In genomic region chr19:47626238-47626637, GRCh38 we compare ENCODE assay signal across 2 cellular contexts.
TF ChIP-seq lines count a peak whose summit lies in the region.

No MANE protein-coding gene starts in this region.

TF ChIP-seq in GM23338, 12 proteins besides CTCF, POLR2A, EP300 and RAD21:
- TF ChIP-seq REST (IDR thresholded peaks at IDR 0.05; ENCODE audit: unreplicated experiment) (no peak), STAT1 (IDR thresholded peaks at IDR 0.05; ENCODE audit: unreplicated experiment) (no peak), CREB1 (CRISPR knock-in tag; IDR thresholded peaks at IDR 0.05; ENCODE audit: low read depth) (no peak), ZNF114 (CRISPR knock-in tag; IDR thresholded peaks at IDR 0.05) (no peak), NANOG (IDR thresholded peaks at IDR 0.05; ENCODE audit: borderline replicate concordance) (no peak), EZH2phosphoT487 (IDR thresholded peaks at IDR 0.05; ENCODE audit: unreplicated experiment) (no peak), EZH2 (IDR thresholded peaks at IDR 0.05; ENCODE audit: low read depth, unreplicated experiment) (no peak)
- TF ChIP-seq, protein P1, sequence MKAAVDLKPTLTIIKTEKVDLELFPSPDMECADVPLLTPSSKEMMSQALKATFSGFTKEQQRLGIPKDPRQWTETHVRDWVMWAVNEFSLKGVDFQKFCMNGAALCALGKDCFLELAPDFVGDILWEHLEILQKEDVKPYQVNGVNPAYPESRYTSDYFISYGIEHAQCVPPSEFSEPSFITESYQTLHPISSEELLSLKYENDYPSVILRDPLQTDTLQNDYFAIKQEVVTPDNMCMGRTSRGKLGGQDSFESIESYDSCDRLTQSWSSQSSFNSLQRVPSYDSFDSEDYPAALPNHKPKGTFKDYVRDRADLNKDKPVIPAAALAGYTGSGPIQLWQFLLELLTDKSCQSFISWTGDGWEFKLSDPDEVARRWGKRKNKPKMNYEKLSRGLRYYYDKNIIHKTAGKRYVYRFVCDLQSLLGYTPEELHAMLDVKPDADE (IDR thresholded peaks at IDR 0.05): no peak
- TF ChIP-seq, protein P2, sequence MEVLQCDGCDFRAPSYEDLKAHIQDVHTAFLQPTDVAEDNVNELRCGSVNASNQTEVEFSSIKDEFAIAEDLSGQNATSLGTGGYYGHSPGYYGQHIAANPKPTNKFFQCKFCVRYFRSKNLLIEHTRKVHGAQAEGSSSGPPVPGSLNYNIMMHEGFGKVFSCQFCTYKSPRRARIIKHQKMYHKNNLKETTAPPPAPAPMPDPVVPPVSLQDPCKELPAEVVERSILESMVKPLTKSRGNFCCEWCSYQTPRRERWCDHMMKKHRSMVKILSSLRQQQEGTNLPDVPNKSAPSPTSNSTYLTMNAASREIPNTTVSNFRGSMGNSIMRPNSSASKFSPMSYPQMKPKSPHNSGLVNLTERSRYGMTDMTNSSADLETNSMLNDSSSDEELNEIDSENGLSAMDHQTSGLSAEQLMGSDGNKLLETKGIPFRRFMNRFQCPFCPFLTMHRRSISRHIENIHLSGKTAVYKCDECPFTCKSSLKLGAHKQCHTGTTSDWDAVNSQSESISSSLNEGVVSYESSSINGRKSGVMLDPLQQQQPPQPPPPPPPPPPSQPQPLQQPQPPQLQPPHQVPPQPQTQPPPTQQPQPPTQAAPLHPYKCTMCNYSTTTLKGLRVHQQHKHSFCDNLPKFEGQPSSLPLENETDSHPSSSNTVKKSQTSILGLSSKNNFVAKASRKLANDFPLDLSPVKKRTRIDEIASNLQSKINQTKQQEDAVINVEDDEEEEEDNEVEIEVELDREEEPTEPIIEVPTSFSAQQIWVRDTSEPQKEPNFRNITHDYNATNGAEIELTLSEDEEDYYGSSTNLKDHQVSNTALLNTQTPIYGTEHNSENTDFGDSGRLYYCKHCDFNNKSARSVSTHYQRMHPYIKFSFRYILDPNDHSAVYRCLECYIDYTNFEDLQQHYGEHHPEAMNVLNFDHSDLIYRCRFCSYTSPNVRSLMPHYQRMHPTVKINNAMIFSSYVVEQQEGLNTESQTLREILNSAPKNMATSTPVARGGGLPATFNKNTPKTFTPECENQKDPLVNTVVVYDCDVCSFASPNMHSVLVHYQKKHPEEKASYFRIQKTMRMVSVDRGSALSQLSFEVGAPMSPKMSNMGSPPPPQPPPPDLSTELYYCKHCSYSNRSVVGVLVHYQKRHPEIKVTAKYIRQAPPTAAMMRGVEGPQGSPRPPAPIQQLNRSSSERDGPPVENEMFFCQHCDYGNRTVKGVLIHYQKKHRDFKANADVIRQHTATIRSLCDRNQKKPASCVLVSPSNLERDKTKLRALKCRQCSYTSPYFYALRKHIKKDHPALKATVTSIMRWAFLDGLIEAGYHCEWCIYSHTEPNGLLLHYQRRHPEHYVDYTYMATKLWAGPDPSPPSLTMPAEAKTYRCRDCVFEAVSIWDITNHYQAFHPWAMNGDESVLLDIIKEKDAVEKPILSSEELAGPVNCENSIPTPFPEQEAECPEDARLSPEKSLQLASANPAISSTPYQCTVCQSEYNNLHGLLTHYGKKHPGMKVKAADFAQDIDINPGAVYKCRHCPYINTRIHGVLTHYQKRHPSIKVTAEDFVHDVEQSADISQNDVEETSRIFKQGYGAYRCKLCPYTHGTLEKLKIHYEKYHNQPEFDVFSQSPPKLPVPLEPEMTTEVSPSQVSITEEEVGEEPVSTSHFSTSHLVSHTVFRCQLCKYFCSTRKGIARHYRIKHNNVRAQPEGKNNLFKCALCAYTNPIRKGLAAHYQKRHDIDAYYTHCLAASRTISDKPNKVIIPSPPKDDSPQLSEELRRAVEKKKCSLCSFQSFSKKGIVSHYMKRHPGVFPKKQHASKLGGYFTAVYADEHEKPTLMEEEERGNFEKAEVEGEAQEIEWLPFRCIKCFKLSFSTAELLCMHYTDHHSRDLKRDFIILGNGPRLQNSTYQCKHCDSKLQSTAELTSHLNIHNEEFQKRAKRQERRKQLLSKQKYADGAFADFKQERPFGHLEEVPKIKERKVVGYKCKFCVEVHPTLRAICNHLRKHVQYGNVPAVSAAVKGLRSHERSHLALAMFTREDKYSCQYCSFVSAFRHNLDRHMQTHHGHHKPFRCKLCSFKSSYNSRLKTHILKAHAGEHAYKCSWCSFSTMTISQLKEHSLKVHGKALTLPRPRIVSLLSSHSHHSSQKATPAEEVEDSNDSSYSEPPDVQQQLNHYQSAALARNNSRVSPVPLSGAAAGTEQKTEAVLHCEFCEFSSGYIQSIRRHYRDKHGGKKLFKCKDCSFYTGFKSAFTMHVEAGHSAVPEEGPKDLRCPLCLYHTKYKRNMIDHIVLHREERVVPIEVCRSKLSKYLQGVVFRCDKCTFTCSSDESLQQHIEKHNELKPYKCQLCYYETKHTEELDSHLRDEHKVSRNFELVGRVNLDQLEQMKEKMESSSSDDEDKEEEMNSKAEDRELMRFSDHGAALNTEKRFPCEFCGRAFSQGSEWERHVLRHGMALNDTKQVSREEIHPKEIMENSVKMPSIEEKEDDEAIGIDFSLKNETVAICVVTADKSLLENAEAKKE (CRISPR knock-in tag; IDR thresholded peaks at IDR 0.05): no peak

TF ChIP-seq in H1, 55 proteins besides CTCF, POLR2A, EP300 and RAD21:
- TF ChIP-seq BCL11A (IDR thresholded peaks at IDR 0.05; ENCODE audit: low read depth in 2 of 2, low read length in 2 of 2): no peak
- no peak for TF ChIP-seq TAF1 (IDR thresholded peaks at IDR 0.05; ENCODE audit: low read depth, low read length)
- no peak for TF ChIP-seq TEAD4 (IDR thresholded peaks at IDR 0.05; ENCODE audit: low read depth, low read length)
- TF ChIP-seq, protein P3, sequence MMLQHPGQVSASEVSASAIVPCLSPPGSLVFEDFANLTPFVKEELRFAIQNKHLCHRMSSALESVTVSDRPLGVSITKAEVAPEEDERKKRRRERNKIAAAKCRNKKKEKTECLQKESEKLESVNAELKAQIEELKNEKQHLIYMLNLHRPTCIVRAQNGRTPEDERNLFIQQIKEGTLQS (IDR thresholded peaks at IDR 0.05; ENCODE audit: insufficient read depth, low read depth, low read length): no peak
